9 cellular contexts compared by ENCODE assay signal in the genomic region with DNA sequence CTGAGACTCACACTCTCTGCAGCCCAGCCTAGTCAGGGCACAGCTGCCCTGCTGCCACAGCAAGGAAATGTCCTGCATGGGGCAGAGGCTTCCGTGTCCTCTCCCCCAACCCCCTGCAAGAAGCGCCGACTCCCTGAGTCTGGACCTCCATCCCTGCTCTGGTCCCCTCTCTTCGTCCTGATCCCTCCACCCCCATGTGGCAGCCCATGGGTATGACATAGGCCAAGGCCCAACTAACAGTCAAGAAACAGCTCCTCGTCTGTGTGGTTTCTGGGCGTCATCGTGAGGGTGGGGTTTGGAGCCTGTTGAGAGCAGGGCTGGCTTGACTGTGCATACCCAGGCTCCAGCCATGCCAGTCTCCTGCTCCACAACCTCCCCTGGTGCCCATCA. TPM values are rescaled to one million over a fixed set of nuclear protein-coding genes. Genes with fewer than 3 reads are reported as not detected.
DNase-seq lines count a peak whose midpoint lies in the region; ATAC-seq and TF ChIP-seq lines count a peak whose summit lies in the region.
"Had no signal": no experiment of that assay in that cellular context is flagged by ENCODE, and none has a peak within 500 bp of the region (broad histone marks: within the 10 kb centered on the region; RNA-seq: fewer than 3 reads in every experiment).

No MANE protein-coding gene starts in this region.

- no peaks in the 10 kb centered on the region for H3K36me3 ChIP-seq in right atrium auricular region

- intact Hi-C loops in lower leg skin (cut with DNase I; ENCODE audit: low total_unique reads), result no loop called here

- no peaks in the 10 kb centered on the region for H3K9me3 Mint-ChIP-seq in activated CD4-positive, alpha-beta T cell treated with anti-CD3 and anti-CD28 coated beads, Interleukin-2, amount 10 ng/mL, durations not matched to agents 7 days and 5 days

- H3K27me3 ChIP-seq in right atrium auricular region, result no peaks in the 10 kb centered on the region

- H3K4me3 Mint-ChIP-seq in activated CD4-positive, alpha-beta T cell treated with anti-CD3 and anti-CD28 coated beads, Interleukin-2, amount 10 ng/mL, durations not matched to agents 7 days and 5 days, result no peak overlapping the region

- TF ChIP-seq CTCF in GM12875 (IDR thresholded peaks at IDR 0.05; ENCODE audit: borderline replicate concordance, insufficient read depth, low read depth, low read length) (peak; percentile 53; the same call in 1 of the 2 replicates), lower leg skin (IDR thresholded peaks at IDR 0.05) (no peak), right atrium auricular region (IDR thresholded peaks at IDR 0.05) (peak in 1 of 2 donors; percentile 22)

- no peaks in the 10 kb centered on the region for H3K4me1 ChIP-seq in right atrium auricular region

- CTCF ChIA-PET in activated CD4-positive, alpha-beta T cell treated with anti-CD3 and anti-CD28 coated beads, Interleukin-2, amount 10 ng/mL, durations not matched to agents 7 days and 5 days (lab: Charles Lee), result interaction anchor here (0.6 to 1.6 kb wide), 3 partner anchors 11 to 32 kb away, joined by 3 to 5 read pairs (median 4); no protein-coding TSS in a partner anchor

- no peaks in the 10 kb centered on the region for H3K9me3 ChIP-seq in right atrium auricular region

- H3K27ac ChIP-seq in right atrium auricular region, result no peak overlapping the region

- no peak for TF ChIP-seq POLR2A in lower leg skin (IDR thresholded peaks at IDR 0.05)

- H3K4me1 Mint-ChIP-seq in activated CD4-positive, alpha-beta T cell treated with anti-CD3 and anti-CD28 coated beads, Interleukin-2, amount 10 ng/mL, durations not matched to agents 7 days and 5 days, result no peaks in the 10 kb centered on the region

- H3K36me3 Mint-ChIP-seq in activated CD4-positive, alpha-beta T cell treated with anti-CD3 and anti-CD28 coated beads, Interleukin-2, amount 10 ng/mL, durations not matched to agents 7 days and 5 days (ENCODE audit: low read depth), result no peaks in the 10 kb centered on the region

- no peaks in the 10 kb centered on the region for H3K27me3 Mint-ChIP-seq in activated CD4-positive, alpha-beta T cell treated with anti-CD3 and anti-CD28 coated beads, Interleukin-2, amount 10 ng/mL, durations not matched to agents 7 days and 5 days

- ATAC-seq in HG03159 (IDR thresholded peaks at IDR 0.05; ENCODE audit: unreplicated experiment) (peak; percentile 61), GM21423 (IDR thresholded peaks at IDR 0.05; ENCODE audit: unreplicated experiment) (no peak)

- peak; percentile 45 for DNase-seq in activated CD4-positive, alpha-beta T cell treated with anti-CD3 and anti-CD28 coated beads, Interleukin-2, amount 10 ng/mL, durations not matched to agents 7 days and 5 days
- peak; percentile 23 for DNase-seq in iris pigment epithelial cell (ENCODE audit: low read depth)
- DNase-seq in effector CD4-positive, alpha-beta T cell, result no peak
- no peak for DNase-seq in lower leg skin (ENCODE audit: low spot score in 2 of 2)
- no peak for DNase-seq in right atrium auricular region (ENCODE audit: low spot score)

- H3K4me3 ChIP-seq in GM12875 (ENCODE audit: low read depth, low read length) (no peak overlapping the region), lower leg skin (ENCODE audit: low read depth, poor library complexity, severe bottlenecking) (no peak overlapping the region), right atrium auricular region (no peak overlapping the region)

- 82 to 87% methylated on average over 7 of the region's 7 CpGs for WGBS in lower leg skin, 2 donors

- POLR2A ChIA-PET in activated CD4-positive, alpha-beta T cell treated with anti-CD3 and anti-CD28 coated beads, Interleukin-2, amount 10 ng/mL, durations not matched to agents 7 days and 5 days (lab: Charles Lee), result no interaction called here

- H3K27ac Mint-ChIP-seq in activated CD4-positive, alpha-beta T cell treated with anti-CD3 and anti-CD28 coated beads, Interleukin-2, amount 10 ng/mL, durations not matched to agents 7 days and 5 days, result no peak overlapping the region

RNA-seq across cellular contexts. Expression of a gene that starts 19.5 kb away (rescaled TPM):
- 1 to 10 TPM; 6.1 to 7.6 TPM for total RNA-seq in activated CD4-positive, alpha-beta T cell treated with anti-CD3 and anti-CD28 coated beads, Interleukin-2, amount 10 ng/mL, durations not matched to agents 7 days and 5 days
- total RNA-seq in lower leg skin (10 to 100 TPM; 26.3 to 30.7 (median 28.4) TPM), right atrium auricular region (10 to 100 TPM in 1 of 2 donors, 1 to 10 TPM in 1; 6.3 to 10.5 TPM)
- total RNA-seq: LHCN-M2 had no signal

Comparison
In these comparisons a context has a peak if more than half of its experiments do, and no peak if none do; other contexts are left out.
1. DNase-seq: peak in activated CD4-positive, alpha-beta T cell treated with anti-CD3 and anti-CD28 coated beads, Interleukin-2, amount 10 ng/mL, durations not matched to agents 7 days and 5 days (single experiment) and iris pigment epithelial cell (single experiment); none in effector CD4-positive, alpha-beta T cell (single experiment), lower leg skin (0 of 2) and right atrium auricular region (single experiment).